ENCODE assay signal across 1 cellular context in genomic region chr7:155715406-155715805, GRCh38.
A peak's percentile ranks its signal among the peaks of the same experiment; 100 is the strongest.
TF ChIP-seq lines count a peak whose summit lies in the region.

No MANE protein-coding gene starts in this region.

TF ChIP-seq in HepG2, 621 proteins besides CTCF, POLR2A, EP300 and RAD21 (continued from another document and continues in another):
- TF ChIP-seq, protein P1, sequence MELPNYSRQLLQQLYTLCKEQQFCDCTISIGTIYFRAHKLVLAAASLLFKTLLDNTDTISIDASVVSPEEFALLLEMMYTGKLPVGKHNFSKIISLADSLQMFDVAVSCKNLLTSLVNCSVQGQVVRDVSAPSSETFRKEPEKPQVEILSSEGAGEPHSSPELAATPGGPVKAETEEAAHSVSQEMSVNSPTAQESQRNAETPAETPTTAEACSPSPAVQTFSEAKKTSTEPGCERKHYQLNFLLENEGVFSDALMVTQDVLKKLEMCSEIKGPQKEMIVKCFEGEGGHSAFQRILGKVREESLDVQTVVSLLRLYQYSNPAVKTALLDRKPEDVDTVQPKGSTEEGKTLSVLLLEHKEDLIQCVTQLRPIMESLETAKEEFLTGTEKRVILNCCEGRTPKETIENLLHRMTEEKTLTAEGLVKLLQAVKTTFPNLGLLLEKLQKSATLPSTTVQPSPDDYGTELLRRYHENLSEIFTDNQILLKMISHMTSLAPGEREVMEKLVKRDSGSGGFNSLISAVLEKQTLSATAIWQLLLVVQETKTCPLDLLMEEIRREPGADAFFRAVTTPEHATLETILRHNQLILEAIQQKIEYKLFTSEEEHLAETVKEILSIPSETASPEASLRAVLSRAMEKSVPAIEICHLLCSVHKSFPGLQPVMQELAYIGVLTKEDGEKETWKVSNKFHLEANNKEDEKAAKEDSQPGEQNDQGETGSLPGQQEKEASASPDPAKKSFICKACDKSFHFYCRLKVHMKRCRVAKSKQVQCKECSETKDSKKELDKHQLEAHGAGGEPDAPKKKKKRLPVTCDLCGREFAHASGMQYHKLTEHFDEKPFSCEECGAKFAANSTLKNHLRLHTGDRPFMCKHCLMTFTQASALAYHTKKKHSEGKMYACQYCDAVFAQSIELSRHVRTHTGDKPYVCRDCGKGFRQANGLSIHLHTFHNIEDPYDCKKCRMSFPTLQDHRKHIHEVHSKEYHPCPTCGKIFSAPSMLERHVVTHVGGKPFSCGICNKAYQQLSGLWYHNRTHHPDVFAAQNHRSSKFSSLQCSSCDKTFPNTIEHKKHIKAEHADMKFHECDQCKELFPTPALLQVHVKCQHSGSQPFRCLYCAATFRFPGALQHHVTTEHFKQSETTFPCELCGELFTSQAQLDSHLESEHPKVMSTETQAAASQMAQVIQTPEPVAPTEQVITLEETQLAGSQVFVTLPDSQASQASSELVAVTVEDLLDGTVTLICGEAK (IDR thresholded peaks at IDR 0.05), result no peak
- TF ChIP-seq, protein P1 (CRISPR knock-in tag; IDR thresholded peaks at IDR 0.05), result no peak
- TF ChIP-seq IRF9 (CRISPR knock-in tag; IDR thresholded peaks at IDR 0.05; ENCODE audit: borderline replicate concordance), result no peak
- peak; percentile 80 for TF ChIP-seq NR2C2 (CRISPR knock-in tag; IDR thresholded peaks at IDR 0.05; ENCODE audit: borderline replicate concordance)
- TF ChIP-seq, protein P2, sequence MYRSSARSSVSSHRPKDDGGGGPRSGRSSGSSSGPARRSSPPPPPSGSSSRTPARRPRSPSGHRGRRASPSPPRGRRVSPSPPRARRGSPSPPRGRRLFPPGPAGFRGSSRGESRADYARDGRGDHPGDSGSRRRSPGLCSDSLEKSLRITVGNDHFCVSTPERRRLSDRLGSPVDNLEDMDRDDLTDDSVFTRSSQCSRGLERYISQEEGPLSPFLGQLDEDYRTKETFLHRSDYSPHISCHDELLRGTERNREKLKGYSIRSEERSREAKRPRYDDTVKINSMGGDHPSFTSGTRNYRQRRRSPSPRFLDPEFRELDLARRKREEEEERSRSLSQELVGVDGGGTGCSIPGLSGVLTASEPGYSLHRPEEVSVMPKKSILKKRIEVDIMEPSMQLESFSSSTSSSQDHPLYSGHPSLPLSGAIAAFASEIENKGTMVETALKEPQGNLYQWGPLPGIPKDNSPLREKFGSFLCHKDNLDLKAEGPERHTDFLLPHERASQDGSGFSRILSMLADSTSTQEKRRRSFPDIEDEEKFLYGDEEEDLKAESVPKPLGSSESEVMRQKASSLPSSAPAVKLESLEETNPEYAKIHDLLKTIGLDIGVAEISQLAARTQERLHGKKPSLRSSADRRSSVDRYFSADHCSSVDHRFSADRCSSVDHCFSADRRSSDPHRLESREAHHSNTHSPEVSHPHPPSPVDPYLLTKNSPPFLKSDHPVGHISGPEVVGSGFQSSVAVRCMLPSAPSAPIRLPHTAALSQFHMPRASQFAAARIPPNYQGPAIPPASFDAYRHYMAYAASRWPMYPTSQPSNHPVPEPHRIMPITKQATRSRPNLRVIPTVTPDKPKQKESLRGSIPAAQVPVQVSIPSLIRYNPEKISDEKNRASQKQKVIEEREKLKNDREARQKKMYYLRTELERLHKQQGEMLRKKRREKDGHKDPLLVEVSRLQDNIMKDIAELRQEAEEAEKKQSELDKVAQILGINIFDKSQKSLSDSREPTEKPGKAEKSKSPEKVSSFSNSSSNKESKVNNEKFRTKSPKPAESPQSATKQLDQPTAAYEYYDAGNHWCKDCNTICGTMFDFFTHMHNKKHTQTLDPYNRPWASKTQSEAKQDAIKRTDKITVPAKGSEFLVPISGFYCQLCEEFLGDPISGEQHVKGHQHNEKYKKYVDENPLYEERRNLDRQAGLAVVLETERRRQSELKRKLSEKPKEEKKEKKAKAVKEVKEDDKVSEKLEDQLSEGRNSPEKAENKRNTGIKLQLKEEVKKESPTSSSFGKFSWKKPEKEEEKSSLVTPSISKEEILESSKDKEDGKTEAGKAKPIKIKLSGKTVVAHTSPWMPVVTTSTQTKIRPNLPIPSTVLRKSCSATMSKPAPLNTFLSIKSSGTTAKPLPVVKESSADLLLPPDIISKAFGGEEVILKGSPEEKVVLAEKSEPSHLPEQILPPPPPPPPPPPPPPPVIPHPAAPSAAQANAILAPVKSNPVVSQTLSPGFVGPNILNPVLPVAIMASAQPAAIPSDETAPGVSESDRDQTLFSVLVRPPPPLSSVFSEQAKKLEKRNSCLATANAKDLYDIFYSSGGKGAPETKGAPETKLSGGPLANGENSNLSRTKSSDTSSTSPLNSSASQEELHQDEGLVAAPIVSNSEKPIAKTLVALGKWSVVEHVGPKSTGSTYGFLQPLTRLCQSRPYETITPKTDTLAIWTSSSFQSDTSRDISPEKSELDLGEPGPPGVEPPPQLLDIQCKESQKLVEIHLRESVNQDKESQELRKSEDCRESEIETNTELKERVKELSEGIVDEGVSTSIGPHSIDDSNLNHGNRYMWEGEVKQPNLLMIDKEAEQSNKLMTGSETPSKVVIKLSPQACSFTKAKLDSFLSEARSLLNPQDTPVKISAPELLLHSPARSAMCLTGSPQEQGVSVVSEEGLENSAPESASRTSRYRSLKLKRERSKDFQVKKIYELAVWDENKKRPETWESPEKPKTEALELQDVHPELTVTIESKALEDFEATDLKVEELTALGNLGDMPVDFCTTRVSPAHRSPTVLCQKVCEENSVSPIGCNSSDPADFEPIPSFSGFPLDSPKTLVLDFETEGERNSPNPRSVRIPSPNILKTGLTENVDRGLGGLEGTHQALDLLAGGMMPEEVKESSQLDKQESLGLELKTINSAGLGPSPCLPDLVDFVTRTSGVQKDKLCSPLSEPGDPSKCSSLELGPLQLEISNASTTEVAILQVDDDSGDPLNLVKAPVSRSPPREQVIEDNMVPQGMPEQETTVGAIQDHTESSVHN (CRISPR knock-in tag; IDR thresholded peaks at IDR 0.05), result no peak
- no peak for TF ChIP-seq ZNF230 (CRISPR knock-in tag; IDR thresholded peaks at IDR 0.05)
- no peak for TF ChIP-seq SOX6 (IDR thresholded peaks at IDR 0.05)
- TF ChIP-seq SOX6 (CRISPR knock-in tag; IDR thresholded peaks at IDR 0.05), result peak; percentile 71
- TF ChIP-seq, protein P3, sequence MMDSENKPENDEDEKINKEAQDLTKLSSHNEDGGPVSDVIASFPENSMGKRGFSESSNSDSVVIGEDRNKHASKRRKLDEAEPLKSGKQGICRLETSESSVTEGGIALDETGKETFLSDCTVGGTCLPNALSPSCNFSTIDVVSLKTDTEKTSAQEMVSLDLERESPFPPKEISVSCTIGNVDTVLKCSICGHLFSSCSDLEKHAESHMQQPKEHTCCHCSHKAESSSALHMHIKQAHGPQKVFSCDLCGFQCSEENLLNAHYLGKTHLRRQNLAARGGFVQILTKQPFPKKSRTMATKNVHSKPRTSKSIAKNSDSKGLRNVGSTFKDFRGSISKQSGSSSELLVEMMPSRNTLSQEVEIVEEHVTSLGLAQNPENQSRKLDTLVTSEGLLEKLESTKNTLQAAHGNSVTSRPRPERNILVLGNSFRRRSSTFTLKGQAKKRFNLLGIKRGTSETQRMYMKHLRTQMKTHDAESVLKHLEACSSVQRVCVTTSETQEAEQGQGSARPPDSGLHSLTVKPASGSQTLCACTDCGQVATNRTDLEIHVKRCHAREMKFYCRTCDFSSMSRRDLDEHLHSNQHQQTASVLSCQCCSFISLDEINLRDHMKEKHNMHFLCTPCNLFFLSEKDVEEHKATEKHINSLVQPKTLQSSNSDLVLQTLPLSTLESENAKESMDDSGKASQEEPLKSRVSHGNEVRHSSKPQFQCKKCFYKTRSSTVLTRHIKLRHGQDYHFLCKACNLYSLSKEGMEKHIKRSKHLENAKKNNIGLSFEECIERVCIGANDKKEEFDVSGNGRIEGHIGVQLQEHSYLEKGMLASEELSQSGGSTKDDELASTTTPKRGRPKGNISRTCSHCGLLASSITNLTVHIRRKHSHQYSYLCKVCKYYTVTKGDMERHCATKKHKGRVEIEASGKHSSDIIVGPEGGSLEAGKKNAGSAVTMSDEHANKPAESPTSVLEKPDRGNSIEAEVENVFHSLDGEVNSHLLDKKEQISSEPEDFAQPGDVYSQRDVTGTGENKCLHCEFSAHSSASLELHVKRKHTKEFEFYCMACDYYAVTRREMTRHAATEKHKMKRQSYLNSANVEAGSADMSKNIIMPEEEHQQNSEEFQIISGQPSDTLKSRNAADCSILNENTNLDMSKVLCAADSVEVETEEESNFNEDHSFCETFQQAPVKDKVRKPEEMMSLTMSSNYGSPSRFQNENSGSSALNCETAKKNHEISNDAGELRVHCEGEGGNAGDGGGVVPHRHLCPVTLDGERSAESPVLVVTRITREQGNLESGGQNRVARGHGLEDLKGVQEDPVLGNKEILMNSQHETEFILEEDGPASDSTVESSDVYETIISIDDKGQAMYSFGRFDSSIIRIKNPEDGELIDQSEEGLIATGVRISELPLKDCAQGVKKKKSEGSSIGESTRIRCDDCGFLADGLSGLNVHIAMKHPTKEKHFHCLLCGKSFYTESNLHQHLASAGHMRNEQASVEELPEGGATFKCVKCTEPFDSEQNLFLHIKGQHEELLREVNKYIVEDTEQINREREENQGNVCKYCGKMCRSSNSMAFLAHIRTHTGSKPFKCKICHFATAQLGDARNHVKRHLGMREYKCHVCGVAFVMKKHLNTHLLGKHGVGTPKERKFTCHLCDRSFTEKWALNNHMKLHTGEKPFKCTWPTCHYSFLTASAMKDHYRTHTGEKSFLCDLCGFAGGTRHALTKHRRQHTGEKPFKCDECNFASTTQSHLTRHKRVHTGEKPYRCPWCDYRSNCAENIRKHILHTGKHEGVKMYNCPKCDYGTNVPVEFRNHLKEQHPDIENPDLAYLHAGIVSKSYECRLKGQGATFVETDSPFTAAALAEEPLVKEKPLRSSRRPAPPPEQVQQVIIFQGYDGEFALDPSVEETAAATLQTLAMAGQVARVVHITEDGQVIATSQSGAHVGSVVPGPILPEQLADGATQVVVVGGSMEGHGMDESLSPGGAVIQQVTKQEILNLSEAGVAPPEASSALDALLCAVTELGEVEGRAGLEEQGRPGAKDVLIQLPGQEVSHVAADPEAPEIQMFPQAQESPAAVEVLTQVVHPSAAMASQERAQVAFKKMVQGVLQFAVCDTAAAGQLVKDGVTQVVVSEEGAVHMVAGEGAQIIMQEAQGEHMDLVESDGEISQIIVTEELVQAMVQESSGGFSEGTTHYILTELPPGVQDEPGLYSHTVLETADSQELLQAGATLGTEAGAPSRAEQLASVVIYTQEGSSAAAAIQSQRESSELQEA (CRISPR knock-in tag; IDR thresholded peaks at IDR 0.05; ENCODE audit: not compliant biosample characterization), result no peak
- TF ChIP-seq TBL1XR1 (IDR thresholded peaks at IDR 0.05; ENCODE audit: borderline replicate concordance, low read length, partially characterized antibody), result no peak
- TF ChIP-seq, protein P4, sequence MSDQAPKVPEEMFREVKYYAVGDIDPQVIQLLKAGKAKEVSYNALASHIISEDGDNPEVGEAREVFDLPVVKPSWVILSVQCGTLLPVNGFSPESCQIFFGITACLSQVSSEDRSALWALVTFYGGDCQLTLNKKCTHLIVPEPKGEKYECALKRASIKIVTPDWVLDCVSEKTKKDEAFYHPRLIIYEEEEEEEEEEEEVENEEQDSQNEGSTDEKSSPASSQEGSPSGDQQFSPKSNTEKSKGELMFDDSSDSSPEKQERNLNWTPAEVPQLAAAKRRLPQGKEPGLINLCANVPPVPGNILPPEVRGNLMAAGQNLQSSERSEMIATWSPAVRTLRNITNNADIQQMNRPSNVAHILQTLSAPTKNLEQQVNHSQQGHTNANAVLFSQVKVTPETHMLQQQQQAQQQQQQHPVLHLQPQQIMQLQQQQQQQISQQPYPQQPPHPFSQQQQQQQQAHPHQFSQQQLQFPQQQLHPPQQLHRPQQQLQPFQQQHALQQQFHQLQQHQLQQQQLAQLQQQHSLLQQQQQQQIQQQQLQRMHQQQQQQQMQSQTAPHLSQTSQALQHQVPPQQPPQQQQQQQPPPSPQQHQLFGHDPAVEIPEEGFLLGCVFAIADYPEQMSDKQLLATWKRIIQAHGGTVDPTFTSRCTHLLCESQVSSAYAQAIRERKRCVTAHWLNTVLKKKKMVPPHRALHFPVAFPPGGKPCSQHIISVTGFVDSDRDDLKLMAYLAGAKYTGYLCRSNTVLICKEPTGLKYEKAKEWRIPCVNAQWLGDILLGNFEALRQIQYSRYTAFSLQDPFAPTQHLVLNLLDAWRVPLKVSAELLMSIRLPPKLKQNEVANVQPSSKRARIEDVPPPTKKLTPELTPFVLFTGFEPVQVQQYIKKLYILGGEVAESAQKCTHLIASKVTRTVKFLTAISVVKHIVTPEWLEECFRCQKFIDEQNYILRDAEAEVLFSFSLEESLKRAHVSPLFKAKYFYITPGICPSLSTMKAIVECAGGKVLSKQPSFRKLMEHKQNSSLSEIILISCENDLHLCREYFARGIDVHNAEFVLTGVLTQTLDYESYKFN (CRISPR knock-in tag; conservative IDR thresholded peaks at IDR 0.05), result 0 out of 2 replicates have a peak, but pooled peaks have one; percentile 26
- no peak for TF ChIP-seq FOSL2 (CRISPR knock-in tag; IDR thresholded peaks at IDR 0.05)
